21 cellular contexts compared by ENCODE assay signal in the genomic region with DNA sequence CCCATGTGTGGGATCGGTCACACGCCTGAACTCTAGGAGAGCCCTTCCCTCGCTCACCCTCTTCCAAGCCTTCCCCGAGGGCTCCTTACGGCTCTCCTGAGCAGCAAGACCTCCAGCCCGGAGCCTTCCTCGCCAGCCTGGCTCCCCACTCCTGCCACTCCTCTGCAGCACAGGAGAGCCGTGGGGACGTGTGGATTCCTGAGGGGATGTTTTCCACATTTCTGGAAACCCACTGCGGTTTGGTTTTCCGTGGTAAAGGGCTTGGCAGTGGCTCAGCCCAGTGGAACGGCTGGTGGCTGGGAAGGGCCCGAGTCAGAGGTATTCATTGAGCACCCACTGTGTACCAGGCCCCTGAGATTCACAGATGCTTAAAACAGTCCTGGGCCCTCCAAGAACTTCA.
"Had no signal": no experiment of that assay in that cellular context is flagged by ENCODE, and none has a peak within 500 bp of the region (broad histone marks: within the 10 kb centered on the region; RNA-seq: fewer than 3 reads in every experiment).

No MANE protein-coding gene starts in this region.

- DNase-seq: naive thymus-derived CD8-positive, alpha-beta T cell; nephron progenitor cell; occipital lobe; ovary; posterior cingulate gyrus; psoas muscle; right cardiac atrium; small intestine; stimulated activated CD4-positive, alpha-beta T cell treated with anti-CD3 and anti-CD28 coated beads, Interleukin-15, amount 100 ng/mL, for 24 hours; stimulated activated CD4-positive, alpha-beta T cell treated with anti-CD3 and anti-CD28 coated beads, Interleukin-2, amount 100 ng/mL, for 24 hours; stimulated activated CD4-positive, alpha-beta T cell treated with anti-CD3 and anti-CD28 coated beads, Interleukin-2, amount 100 ng/mL, for 48 hours; stimulated activated CD4-positive, alpha-beta T cell treated with anti-CD3 and anti-CD28 coated beads, Interleukin-4, amount 100 ng/mL, for 24 hours; stimulated activated naive B cell treated with anti-CD40 and anti-IgM and Interleukin-4, amounts not matched to agents 10 μg/mL and 1 μg/mL and 100 μg/mL, for 72 hours; stimulated activated naive CD4-positive, alpha-beta T cell treated with Interleukin-2 at 50 U/mL for 16 hours; stomach; thyroid gland; trophoblast cell; upper lobe of left lung had no signal

- ATAC-seq: naive thymus-derived CD8-positive, alpha-beta T cell; natural killer cell treated with Interleukin-12 subunit alpha and Interleukin-12 subunit beta and Interleukin-15 and Interleukin-18, amount 100 ng/mL, for 72 hours; psoas muscle; right cardiac atrium; right lobe of liver; stimulated activated effector memory CD8-positive, alpha-beta T cell treated with anti-CD3 and anti-CD28 coated beads, Interleukin-12 subunit alpha, Interleukin-12 subunit beta, amount 100 ng/mL, for 72 hours; stimulated activated naive B cell treated with anti-CD40 and anti-IgM and Interleukin-4, amounts not matched to agents 10 μg/mL and 1 μg/mL and 100 μg/mL, for 72 hours had no signal
